ENCODE assay signal across 8 cellular contexts in the genomic region with DNA sequence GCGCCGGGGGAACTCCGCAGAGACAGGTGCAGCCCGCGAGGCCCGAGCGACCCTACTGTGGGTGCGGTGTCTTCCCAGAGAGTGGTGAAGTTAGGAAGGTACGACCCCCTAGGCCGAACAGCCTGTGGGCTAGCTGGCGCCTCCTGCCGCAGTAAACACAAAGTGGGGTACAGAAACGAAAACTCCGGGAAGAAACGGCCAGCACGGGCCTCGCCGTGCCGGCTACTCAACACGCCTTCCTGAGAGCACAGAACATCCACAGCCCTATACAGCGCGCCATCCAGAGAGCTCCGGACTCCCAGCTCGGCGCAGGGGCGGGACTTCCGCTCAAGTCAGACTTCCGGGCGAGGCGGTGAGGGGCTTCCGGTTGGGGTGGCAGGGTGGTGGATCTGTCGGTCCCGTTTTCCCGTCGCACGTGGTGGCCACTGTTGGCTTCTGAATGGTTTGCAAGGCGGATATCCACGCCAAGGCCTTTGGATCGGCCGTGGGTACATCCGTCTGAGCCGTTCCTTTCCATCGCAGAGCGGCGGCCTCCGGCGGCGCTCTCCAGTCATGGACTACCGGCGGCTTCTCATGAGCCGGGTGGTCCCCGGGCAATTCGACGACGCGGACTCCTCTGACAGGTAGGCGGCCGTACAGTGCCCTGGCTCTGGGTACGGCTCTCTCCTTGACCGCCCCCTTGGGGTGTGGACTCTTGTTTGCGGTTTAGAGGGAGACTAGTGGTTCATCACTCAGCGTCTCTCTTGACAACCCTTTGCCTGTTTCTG. TPM values are rescaled to one million over a fixed set of nuclear protein-coding genes. Genes with fewer than 3 reads are reported as not detected.
DNase-seq lines count a peak whose midpoint lies in the region; ATAC-seq lines count a peak whose summit lies in the region.

TSS of gene CAGE1 (minus strand) at position 292 of the 767 bp plus-strand sequence. CDS start 2,569 bp downstream, outside the sequence.
TSS of gene RIOK1 (plus strand) at position 358 of the 767 bp plus-strand sequence. CDS start at position 553, 195 bp downstream.

- H3K36me3 ChIP-seq in esophagus (ENCODE audit: control insufficient read depth in 2 of 2, insufficient read depth in 2 of 2, low read length in 1 of 2) (peaks cover 0 to 4% of the 10 kb centered on the region in 2 donors), mucosa of stomach (ENCODE audit: control insufficient read depth, insufficient read depth, low read length) (no peaks in the 10 kb centered on the region)

- ATAC-seq in GM21576 (IDR thresholded peaks at IDR 0.05; ENCODE audit: unreplicated experiment), result peak; percentile 96

- peaks cover 0 to 3% of the 10 kb centered on the region in 2 donors for H3K4me1 ChIP-seq in esophagus (ENCODE audit: control insufficient read depth in 2 of 2, insufficient read depth in 2 of 2, low read length in 1 of 2)
- H3K4me1 ChIP-seq in mucosa of stomach (ENCODE audit: control insufficient read depth, insufficient read depth, low read length), result peaks cover 12% of the 10 kb centered on the region

- peak within 1 kb of the TSS; percentile 73 to 81 for H3K4me3 ChIP-seq in esophagus (ENCODE audit: low read depth in 1 of 2, low read length in 2 of 2)
- H3K4me3 ChIP-seq in mucosa of stomach (ENCODE audit: low read length), result peak within 1 kb of the TSS; percentile 78

- no peaks in the 10 kb centered on the region for H3K9me3 ChIP-seq in esophagus (ENCODE audit: control insufficient read depth in 2 of 2, insufficient read depth in 1 of 2, low read depth in 1 of 2, low read length in 1 of 2)
- no peaks in the 10 kb centered on the region for H3K9me3 ChIP-seq in mucosa of stomach (ENCODE audit: control insufficient read depth, low read length)

- H3K9ac ChIP-seq in mucosa of stomach (ENCODE audit: low read length), result peak within 1 kb of the TSS; percentile 86

- H3K27me3 ChIP-seq in esophagus (ENCODE audit: control insufficient read depth in 1 of 2, insufficient read depth in 2 of 2, low read length in 2 of 2), result no peaks in the 10 kb centered on the region
- no peaks in the 10 kb centered on the region for H3K27me3 ChIP-seq in mucosa of stomach (ENCODE audit: control insufficient read depth, insufficient read depth, low read length)

- H3K9me3 Mint-ChIP-seq in IgD-negative memory B cell, result no peaks in the 10 kb centered on the region

- DNase-seq in DMS153 treated with DMSO at 0.1 percent for 48 hours (lab: John Stamatoyannopoulos, UW; ENCODE audit: unreplicated experiment) (peak; percentile 67), OCI-M1 (lab: John Stamatoyannopoulos, UW) (peak; percentile 99)
- peak; percentile 93 for DNase-seq in activated T-cell treated with anti-CD3 and anti-CD28 coated beads, Interleukin-2, amount 50 U/mL, for 1 hour
- DNase-seq in stimulated activated CD8-positive, alpha-beta memory T cell treated with anti-CD3 and anti-CD28 coated beads, Interleukin-4, amount 100 ng/mL, for 48 hours, result peak; percentile 97

- H3K27ac Mint-ChIP-seq in IgD-negative memory B cell, result peak within 1 kb of the TSS; percentile 98 to 100 (median 99)

- peaks cover 2% of the 10 kb centered on the region for H3K36me3 Mint-ChIP-seq in IgD-negative memory B cell

- peaks cover 35% of the 10 kb centered on the region in 3 donors for H3K4me1 Mint-ChIP-seq in IgD-negative memory B cell

- peaks cover 2% of the 10 kb centered on the region for H3K27me3 Mint-ChIP-seq in IgD-negative memory B cell

- peak within 1 kb of the TSS; percentile 99 for H3K27ac ChIP-seq in esophagus (ENCODE audit: low read depth in 2 of 2, low read length in 1 of 2)

- 0% methylated on average over 62 of the region's 62 CpGs for WGBS in esophagus, 2 donors

- peak within 1 kb of the TSS; percentile 96 to 98 (median 97) for H3K4me3 Mint-ChIP-seq in IgD-negative memory B cell

RNA-seq across cellular contexts. Expression of gene CAGE1, which starts in this region (rescaled TPM):
- not detected for polyA plus RNA-seq in IgD-negative memory B cell
- polyA plus RNA-seq in esophagus, result under 1 TPM; 0.02 TPM

RNA-seq across cellular contexts. Expression of gene RIOK1, which starts in this region (rescaled TPM):
- 17.7 TPM for polyA plus RNA-seq in IgD-negative memory B cell
- 10 to 100 TPM; 10.2 to 13.5 TPM for polyA plus RNA-seq in esophagus

Comparison
In these comparisons a context has a peak if more than half of its experiments do, and no peak if none do; other contexts are left out.
1. Peak in every context shown above with its lines: DNase-seq, ATAC-seq, H3K4me3 ChIP-seq and H3K27ac ChIP-seq.